ENCODE assay signal across 8 cellular contexts in the genomic region with DNA sequence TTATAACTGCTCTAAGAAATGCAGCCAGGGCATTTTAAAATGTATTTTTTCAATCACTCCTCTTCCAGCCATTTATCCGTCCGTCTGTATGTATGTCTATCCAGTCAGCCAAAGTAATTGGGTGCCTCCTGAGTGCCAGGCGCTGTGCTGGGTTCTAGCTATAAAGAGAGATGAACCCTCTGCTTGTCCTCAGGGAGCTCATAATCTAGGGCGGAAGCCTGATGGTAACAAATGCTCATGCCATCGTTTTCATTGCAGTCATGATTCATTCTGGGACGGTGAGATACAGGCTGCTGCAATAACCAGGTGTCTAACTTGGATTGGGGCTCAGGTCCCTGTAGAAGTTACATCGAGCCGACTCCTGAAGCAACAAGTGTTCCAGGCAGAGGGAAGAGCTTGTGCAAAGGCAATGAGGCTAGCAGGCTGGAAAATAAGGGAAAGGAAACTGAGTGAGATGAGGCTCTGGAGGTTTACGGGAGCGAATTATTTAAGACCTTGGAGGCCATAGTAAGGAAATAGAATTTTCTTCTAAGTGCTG. TPM values are rescaled to one million over a fixed set of nuclear protein-coding genes. Genes with fewer than 3 reads are reported as not detected.
DNase-seq lines count a peak whose midpoint lies in the region; ATAC-seq and TF ChIP-seq lines count a peak whose summit lies in the region.

No MANE protein-coding gene starts in this region.

- no peak overlapping the region for H2BK120ac ChIP-seq in neuronal stem cell (ENCODE audit: low read depth, low read length)

- intact Hi-C loops in CD8-positive, alpha-beta T cell (cut with DNase I, micrococcal nuclease): loop anchor here in 1 of 2 experiments (5.0 to 10.0 kb wide), 2 partner anchors 358 to 426 kb away; a partner anchor contains a TSS

- H4K8ac ChIP-seq in neuronal stem cell (ENCODE audit: low read depth, low read length): no peak overlapping the region

- H3K9me3 Mint-ChIP-seq in CD8-positive, alpha-beta T cell: no peaks in the 10 kb centered on the region

- no peaks in the 10 kb centered on the region for H4K20me1 ChIP-seq in MM.1S (ENCODE audit: insufficient read depth, low read length)

- peak overlapping the region; percentile 11; the same call in 1 of the 2 replicates for H3K9ac ChIP-seq in MM.1S (ENCODE audit: low read length)
- H3K9ac ChIP-seq in neuronal stem cell (ENCODE audit: low read depth, low read length, poor library complexity): no peak overlapping the region

- no peaks in the 10 kb centered on the region for H3K9me3 ChIP-seq in CD8-positive, alpha-beta T cell (ENCODE audit: low read length)
- H3K9me3 ChIP-seq in MM.1S (replicated peaks; ENCODE audit: insufficient read depth, low read length) (no peaks in the 10 kb centered on the region), ectodermal cell (ENCODE audit: control insufficient read depth, low read length) (no peaks in the 10 kb centered on the region), neuronal stem cell (replicated peaks in 1 of 2; ENCODE audit: control insufficient read depth in 2 of 2, insufficient read depth in 1 of 2, low read depth in 1 of 2, low read length in 2 of 2) (no peaks in the 10 kb centered on the region)

- no peak overlapping the region for H3K18ac ChIP-seq in neuronal stem cell (ENCODE audit: low read length)

- ATAC-seq in CD8-positive, alpha-beta T cell: no peak
- no peak for ATAC-seq in HG02678 (IDR thresholded peaks at IDR 0.05; ENCODE audit: unreplicated experiment)

- 90 to 92% methylated on average over 10 of the region's 10 CpGs for WGBS in ectodermal cell, 2 experiments
- WGBS in neuronal stem cell (ENCODE audit: extremely low coverage in 2 of 2, insufficient read length in 2 of 2, insufficient replicate concordance in 1 of 2), 2 donors: no CpG with 5 or more reads among the region's 10 CpGs

- H3K79me1 ChIP-seq in neuronal stem cell (ENCODE audit: low read depth, low read length): no peaks in the 10 kb centered on the region

- CTCF ChIA-PET in CD8-positive, alpha-beta T cell (lab: Charles Lee): interaction anchor here (0.5 to 13.0 kb wide), 7 partner anchors 12 to 577 kb away, joined by 3 to 405 read pairs (median 31); a partner anchor contains a TSS

- H3K4me2 ChIP-seq in MM.1S (ENCODE audit: low read depth, low read length): peak overlapping the region; percentile 77
- peak overlapping the region; percentile 21 for H3K4me2 ChIP-seq in neuronal stem cell (ENCODE audit: insufficient read depth, low read length, poor library complexity, severe bottlenecking)

- H3K27ac ChIP-seq in CD8-positive, alpha-beta T cell (ENCODE audit: low read depth, low read length): peak overlapping the region; percentile 52
- no peak overlapping the region for H3K27ac ChIP-seq in MM.1S (ENCODE audit: low read length)
- H3K27ac ChIP-seq in ectodermal cell (ENCODE audit: insufficient read depth, low read depth, low read length, poor library complexity, severe bottlenecking): no peak overlapping the region
- no peak overlapping the region for H3K27ac ChIP-seq in neuronal stem cell (replicated peaks; ENCODE audit: low read length)

- no peak overlapping the region for H3K14ac ChIP-seq in neuronal stem cell (ENCODE audit: low read length)

- peaks cover 9% of the 10 kb centered on the region; the same call in 1 of the 2 replicates for H3F3A ChIP-seq in MM.1S (ENCODE audit: insufficient read depth, low read length)

- DNase-seq in CD8-positive, alpha-beta T cell: no peak
- DNase-seq in MM.1S (no peak), neuronal stem cell (ENCODE audit: low spot score) (no peak), activated gamma-delta T cell treated with Interleukin-2 at 50 U/mL for 16 hours (no peak), D341Med (ENCODE audit: low spot score) (no peak), HT-29 (ENCODE audit: low spot score) (no peak)

- H3K27me3 Mint-ChIP-seq in CD8-positive, alpha-beta T cell (ENCODE audit: low read depth): no peaks in the 10 kb centered on the region

- H2AFZ ChIP-seq in MM.1S (ENCODE audit: low read length) (peak overlapping the region; percentile 89), neuronal stem cell (ENCODE audit: low read length) (no peak overlapping the region)

- H3K27me3 ChIP-seq in CD8-positive, alpha-beta T cell (ENCODE audit: insufficient read depth, low read length): no peaks in the 10 kb centered on the region
- H3K27me3 ChIP-seq in MM.1S (replicated peaks; ENCODE audit: insufficient read depth, low read length): no peaks in the 10 kb centered on the region
- no peaks in the 10 kb centered on the region for H3K27me3 ChIP-seq in ectodermal cell (ENCODE audit: control insufficient read depth, insufficient read depth, low read length, poor library complexity, severe bottlenecking)
- H3K27me3 ChIP-seq in neuronal stem cell (ENCODE audit: control insufficient read depth in 3 of 3, insufficient read depth in 3 of 3, low read depth in 1 of 3, low read length in 3 of 3): peaks cover 0 to 2% (median 0%) of the 10 kb centered on the region in 3 experiments

- peak overlapping the region; percentile 97 for H3K27ac Mint-ChIP-seq in CD8-positive, alpha-beta T cell

- H3K9me2 ChIP-seq in MM.1S (replicated peaks; ENCODE audit: insufficient read depth, low read length): no peaks in the 10 kb centered on the region

- peaks cover 46% of the 10 kb centered on the region for H3K4me1 ChIP-seq in CD8-positive, alpha-beta T cell (ENCODE audit: insufficient read depth, low read length)
- H3K4me1 ChIP-seq in MM.1S (ENCODE audit: low read length) (peaks cover 21% of the 10 kb centered on the region), ectodermal cell (ENCODE audit: control insufficient read depth, insufficient read depth, low read length) (peaks cover 17% of the 10 kb centered on the region), neuronal stem cell (ENCODE audit: control insufficient read depth in 2 of 2, insufficient read depth in 1 of 2, low read depth in 1 of 2, low read length in 2 of 2) (peaks cover 21 to 25% of the 10 kb centered on the region in 2 donors)

- H2BK12ac ChIP-seq in neuronal stem cell (ENCODE audit: low read length): no peak overlapping the region

- no peak overlapping the region for H3K23ac ChIP-seq in neuronal stem cell (ENCODE audit: low read depth, low read length, poor library complexity)

- no peak overlapping the region for H2BK15ac ChIP-seq in neuronal stem cell (ENCODE audit: low read length)

- no peaks in the 10 kb centered on the region for H3K36me3 ChIP-seq in CD8-positive, alpha-beta T cell (ENCODE audit: insufficient read depth, low read length)
- H3K36me3 ChIP-seq in MM.1S (replicated peaks; ENCODE audit: insufficient read depth, low read length) (no peaks in the 10 kb centered on the region), ectodermal cell (ENCODE audit: control insufficient read depth, insufficient read depth, low read length) (no peaks in the 10 kb centered on the region), neuronal stem cell (replicated peaks in 1 of 2; ENCODE audit: control insufficient read depth in 2 of 2, insufficient read depth in 2 of 2, low read length in 2 of 2) (no peaks in the 10 kb centered on the region)

- H3K4me1 Mint-ChIP-seq in CD8-positive, alpha-beta T cell (ENCODE audit: low read depth): peaks cover 46% of the 10 kb centered on the region

- H3K36me3 Mint-ChIP-seq in CD8-positive, alpha-beta T cell: peaks cover 2% of the 10 kb centered on the region

- H3K4me3 ChIP-seq in CD8-positive, alpha-beta T cell (ENCODE audit: low read depth, low read length): peak overlapping the region; percentile 6
- H3K4me3 ChIP-seq in MM.1S (ENCODE audit: low read length) (peak overlapping the region; percentile 56), ectodermal cell (ENCODE audit: insufficient read depth, low read depth, low read length) (peak overlapping the region; percentile 39), neuronal stem cell (ENCODE audit: low read length in 2 of 2) (no peak overlapping the region)

- H3K79me2 ChIP-seq in MM.1S (ENCODE audit: low read length): no peaks in the 10 kb centered on the region

- no peak overlapping the region for H2AK5ac ChIP-seq in neuronal stem cell (ENCODE audit: low read depth, low read length)

- POLR2A ChIA-PET in CD8-positive, alpha-beta T cell (lab: Charles Lee): interaction anchor here (0.6 to 1.2 kb wide), 6 partner anchors 13 to 97 kb away, joined by 3 to 5 read pairs (median 3); no protein-coding TSS in a partner anchor

- H3K4ac ChIP-seq in neuronal stem cell (ENCODE audit: low read length): no peak overlapping the region

- H4K91ac ChIP-seq in neuronal stem cell (ENCODE audit: low read depth, low read length, poor library complexity): no peak overlapping the region

- peak overlapping the region; percentile 86 for H3K4me3 Mint-ChIP-seq in CD8-positive, alpha-beta T cell

- no peak for TF ChIP-seq CTCF in CD8-positive, alpha-beta T cell (IDR thresholded peaks at IDR 0.05)
- TF ChIP-seq CTCF in MM.1S (IDR thresholded peaks at IDR 0.05; ENCODE audit: low read length): no peak

- no peak overlapping the region for H2BK5ac ChIP-seq in neuronal stem cell (ENCODE audit: low read length)

RNA-seq across cellular contexts. Expression of a gene that starts 11.6 kb away (rescaled TPM):
- 10 to 100 TPM; 24.8 to 25.1 TPM for total RNA-seq in CD8-positive, alpha-beta T cell
- polyA plus RNA-seq in ectodermal cell (2013, experiment 1 of 4): 43.7 TPM
- 27.6 TPM for polyA plus RNA-seq in ectodermal cell (2013, experiment 2 of 4)
- 35.9 TPM for polyA plus RNA-seq in ectodermal cell (2013, experiment 3 of 4)
- polyA plus RNA-seq in ectodermal cell (2013, experiment 4 of 4): 36.1 TPM
- 19.2 TPM for polyA plus RNA-seq in neuronal stem cell (2013, experiment 1 of 2)
- polyA plus RNA-seq in neuronal stem cell (2013, experiment 2 of 2): 19.4 TPM
- total RNA-seq in HT-29 (2014; rRNA removed; shearing (Covaris generic)): 84.5 and 178 TPM in 2 replicates

RNA-seq across cellular contexts. Expression of a gene that starts 25.4 kb away (rescaled TPM):
- 1 to 10 TPM; 1.4 to 2.5 TPM for total RNA-seq in CD8-positive, alpha-beta T cell
- polyA plus RNA-seq in ectodermal cell (2013, experiment 1 of 4): not detected
- polyA plus RNA-seq in ectodermal cell (2013, experiment 2 of 4): not detected
- polyA plus RNA-seq in ectodermal cell (2013, experiment 3 of 4): not detected
- not detected for polyA plus RNA-seq in ectodermal cell (2013, experiment 4 of 4)
- polyA plus RNA-seq in neuronal stem cell (2013, experiment 1 of 2): 0.03 TPM
- polyA plus RNA-seq in neuronal stem cell (2013, experiment 2 of 2): 0.01 TPM
- total RNA-seq in HT-29 (2014; rRNA removed; shearing (Covaris generic)): not detected in 2 replicates

RNA-seq across cellular contexts. Expression of a gene that starts 56.4 kb away (rescaled TPM):
- total RNA-seq in CD8-positive, alpha-beta T cell: 10 to 100 TPM; 19.5 to 21.1 TPM
- 90.4 TPM for polyA plus RNA-seq in ectodermal cell (2013, experiment 1 of 4)
- polyA plus RNA-seq in ectodermal cell (2013, experiment 2 of 4): 114 TPM
- 75.5 TPM for polyA plus RNA-seq in ectodermal cell (2013, experiment 3 of 4)
- 88.7 TPM for polyA plus RNA-seq in ectodermal cell (2013, experiment 4 of 4)
- polyA plus RNA-seq in neuronal stem cell (2013, experiment 1 of 2): 22.9 TPM
- 22.9 TPM for polyA plus RNA-seq in neuronal stem cell (2013, experiment 2 of 2)
- 12.2 and 20.4 TPM in 2 replicates for total RNA-seq in HT-29 (2014; rRNA removed; shearing (Covaris generic))

Comparison
In these comparisons a context has a peak if more than half of its experiments do, and no peak if none do; other contexts are left out.
1. H3K4me3 ChIP-seq: peak in CD8-positive, alpha-beta T cell (single experiment), MM.1S (single experiment) and ectodermal cell (single experiment); none in neuronal stem cell (0 of 2).